Comparison of ENCODE assay signal across 34 cellular contexts in the genomic region with DNA sequence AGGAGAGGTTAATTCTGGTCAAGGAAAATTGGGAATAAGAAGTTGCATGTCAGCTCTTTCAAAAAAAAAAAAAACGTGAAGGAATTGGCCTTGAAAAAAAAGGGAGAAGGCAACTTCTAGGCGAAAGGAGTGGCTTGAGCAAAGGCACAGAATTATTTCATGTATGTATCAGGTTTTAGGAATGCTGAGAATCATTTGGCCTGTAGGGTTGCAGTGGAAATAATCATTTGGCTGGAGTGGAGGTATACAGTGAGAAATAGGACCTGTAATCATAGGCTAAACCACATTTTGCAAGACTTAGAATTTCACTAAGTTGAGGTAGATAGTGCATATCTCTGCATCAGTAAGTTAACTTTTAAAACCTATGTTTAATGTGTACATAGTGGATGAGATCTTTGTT. TPM values are rescaled to one million over a fixed set of nuclear protein-coding genes. Genes with fewer than 3 reads are reported as not detected.
"Had no signal": no experiment of that assay in that cellular context is flagged by ENCODE, and none has a peak within 500 bp of the region (broad histone marks: within the 10 kb centered on the region; RNA-seq: fewer than 3 reads in every experiment).

No MANE protein-coding gene starts in this region.

- ATAC-seq: activated CD4-positive, CD25-positive, alpha-beta regulatory T cell treated with anti-CD3 and anti-CD28 coated beads, Interleukin-2, amount 50 U/mL, for 24 hours; activated CD8-positive, alpha-beta T cell treated with anti-CD3 and anti-CD28 coated beads for 36 hours; activated T-cell treated with anti-CD3 and anti-CD28 coated beads, Interleukin-2, amount 50 U/mL, for 4 hours; activated T-helper 17 cell treated with anti-CD3 and anti-CD28 coated beads, Interleukin-2, amount 50 U/mL, for 72 hours; effector memory CD8-positive, alpha-beta T cell; esophagus mucosa; gastrocnemius medialis; heart left ventricle; T-helper 17 cell had no signal

- H3K27me3 ChIP-seq: brain microvascular endothelial cell, gastrocnemius medialis, heart left ventricle had no signal

- H3K4me3 ChIP-seq: gastrocnemius medialis, heart left ventricle had no signal

- FAIRE-seq: astrocyte, colon, endometrium had no signal

- H3K4me1 ChIP-seq: gastrocnemius medialis, heart left ventricle had no signal

- H3K36me3 ChIP-seq: brain microvascular endothelial cell, gastrocnemius medialis, heart left ventricle, WERI-Rb-1 had no signal

- H3K9me3 ChIP-seq: gastrocnemius medialis, heart left ventricle had no signal

- H3K27ac ChIP-seq: brain microvascular endothelial cell, gastrocnemius medialis, heart left ventricle, WERI-Rb-1 had no signal

- DNase-seq: activated B cell treated with CpG ODN at 0.5 μM for 24 hours; activated CD4-positive, alpha-beta T cell treated with anti-CD3 and anti-CD28 coated beads for 48 hours; activated CD4-positive, alpha-beta T cell treated with anti-CD3 and anti-CD28 coated beads, Interleukin-2, amount 50 U/mL, for 1 hour; activated CD4-positive, alpha-beta T cell treated with anti-CD3 and anti-CD28 coated beads, Interleukin-2, amount 50 U/mL, for 48 hours; activated CD8-positive, alpha-beta memory T cell treated with anti-CD3 and anti-CD28 coated beads for 24 hours; activated CD8-positive, alpha-beta T cell treated with anti-CD3 and anti-CD28 coated beads for 36 hours; activated effector memory CD4-positive, alpha-beta T cell treated with Interleukin-2 at 50 U/mL for 16 hours; activated gamma-delta T cell treated with Interleukin-2 at 50 U/mL for 16 hours; activated naive CD4-positive, alpha-beta T cell treated with anti-CD3 and anti-CD28 coated beads, Interleukin-2, amount 50 U/mL, for 16 hours; activated naive CD4-positive, alpha-beta T cell treated with Interleukin-2 at 50 U/mL for 16 hours; activated T-cell treated with anti-CD3 and anti-CD28 coated beads, Interleukin-2, amount 50 U/mL, for 4 hours; amniotic stem cell; anterior cingulate cortex; brain microvascular endothelial cell; caudate nucleus; cortex of kidney; dermis blood vessel endothelial cell; effector CD4-positive, alpha-beta T cell; effector memory CD8-positive, alpha-beta T cell; foreskin fibroblast; gastrocnemius medialis; glutamatergic neuron; heart left ventricle; T-helper 1 cell; T-helper 17 cell; T1000; WERI-Rb-1 had no signal

RNA-seq across cellular contexts. Expression of a gene that starts 54.9 kb away (rescaled TPM):
- total RNA-seq: activated B cell treated with CpG ODN at 0.5 μM for 24 hours; activated CD8-positive, alpha-beta T cell treated with anti-CD3 and anti-CD28 coated beads for 36 hours; activated T-cell treated with anti-CD3 and anti-CD28 coated beads, Interleukin-2, amount 50 U/mL, for 4 hours; activated T-helper 17 cell treated with anti-CD3 and anti-CD28 coated beads, Interleukin-2, amount 50 U/mL, for 72 hours; endothelial cell of umbilical vein; gastrocnemius medialis; T-helper 17 cell had no signal
- polyA plus RNA-seq: endothelial cell of umbilical vein, heart left ventricle had no signal
